Comparison of ENCODE assay signal across 1 cellular context in the genomic region with DNA sequence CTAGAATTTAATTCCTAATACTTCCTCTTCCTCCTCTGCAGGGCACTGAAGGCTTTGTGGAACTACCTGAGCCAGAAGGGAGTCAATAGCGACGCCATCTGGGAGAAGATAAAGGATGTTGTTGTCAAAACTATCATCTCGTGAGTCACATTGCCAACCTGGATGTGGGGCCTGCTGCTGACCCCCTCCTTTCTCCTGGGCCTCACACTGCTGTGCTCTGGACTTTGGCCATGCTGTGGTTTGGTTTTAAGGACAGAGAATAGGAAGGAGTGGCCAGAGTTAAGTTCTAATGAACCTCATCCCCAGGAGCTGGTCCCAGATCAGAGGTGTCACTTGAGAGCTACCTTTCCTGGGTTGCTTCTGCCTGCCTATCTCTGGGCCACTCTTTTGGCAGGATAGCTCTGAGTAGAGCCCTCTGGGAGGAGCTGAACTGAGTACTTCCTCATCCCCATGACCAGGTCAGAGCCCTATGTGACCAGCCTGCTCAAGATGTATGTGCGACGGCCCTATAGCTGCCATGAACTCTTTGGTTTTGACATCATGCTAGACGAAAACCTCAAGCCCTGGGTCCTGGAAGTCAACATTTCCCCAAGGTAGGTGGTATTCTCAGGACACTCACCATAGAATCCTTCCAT.
TF ChIP-seq lines count a peak whose summit lies in the region.

No MANE protein-coding gene starts in this region.

TF ChIP-seq in HepG2, 621 proteins besides CTCF, POLR2A, EP300 and RAD21 (continued from another document and continues in another):
- TF ChIP-seq ZBTB40 (IDR thresholded peaks at IDR 0.05) = no peak
- no peak; the same call in 1 of the 2 replicates for TF ChIP-seq ZBTB40 (CRISPR knock-in tag; IDR thresholded peaks at IDR 0.05)
- no peak for TF ChIP-seq HIVEP1 (CRISPR knock-in tag; IDR thresholded peaks at IDR 0.05)
- no peak for TF ChIP-seq IRX3 (CRISPR knock-in tag; IDR thresholded peaks at IDR 0.05; ENCODE audit: borderline replicate concordance, low read depth)
- TF ChIP-seq, protein P1, sequence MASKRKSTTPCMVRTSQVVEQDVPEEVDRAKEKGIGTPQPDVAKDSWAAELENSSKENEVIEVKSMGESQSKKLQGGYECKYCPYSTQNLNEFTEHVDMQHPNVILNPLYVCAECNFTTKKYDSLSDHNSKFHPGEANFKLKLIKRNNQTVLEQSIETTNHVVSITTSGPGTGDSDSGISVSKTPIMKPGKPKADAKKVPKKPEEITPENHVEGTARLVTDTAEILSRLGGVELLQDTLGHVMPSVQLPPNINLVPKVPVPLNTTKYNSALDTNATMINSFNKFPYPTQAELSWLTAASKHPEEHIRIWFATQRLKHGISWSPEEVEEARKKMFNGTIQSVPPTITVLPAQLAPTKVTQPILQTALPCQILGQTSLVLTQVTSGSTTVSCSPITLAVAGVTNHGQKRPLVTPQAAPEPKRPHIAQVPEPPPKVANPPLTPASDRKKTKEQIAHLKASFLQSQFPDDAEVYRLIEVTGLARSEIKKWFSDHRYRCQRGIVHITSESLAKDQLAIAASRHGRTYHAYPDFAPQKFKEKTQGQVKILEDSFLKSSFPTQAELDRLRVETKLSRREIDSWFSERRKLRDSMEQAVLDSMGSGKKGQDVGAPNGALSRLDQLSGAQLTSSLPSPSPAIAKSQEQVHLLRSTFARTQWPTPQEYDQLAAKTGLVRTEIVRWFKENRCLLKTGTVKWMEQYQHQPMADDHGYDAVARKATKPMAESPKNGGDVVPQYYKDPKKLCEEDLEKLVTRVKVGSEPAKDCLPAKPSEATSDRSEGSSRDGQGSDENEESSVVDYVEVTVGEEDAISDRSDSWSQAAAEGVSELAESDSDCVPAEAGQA (IDR thresholded peaks at IDR 0.05; ENCODE audit: low read depth) = no peak
- TF ChIP-seq, protein P1 (CRISPR knock-in tag; IDR thresholded peaks at IDR 0.05; ENCODE audit: borderline replicate concordance) = no peak
- TF ChIP-seq, protein P2, sequence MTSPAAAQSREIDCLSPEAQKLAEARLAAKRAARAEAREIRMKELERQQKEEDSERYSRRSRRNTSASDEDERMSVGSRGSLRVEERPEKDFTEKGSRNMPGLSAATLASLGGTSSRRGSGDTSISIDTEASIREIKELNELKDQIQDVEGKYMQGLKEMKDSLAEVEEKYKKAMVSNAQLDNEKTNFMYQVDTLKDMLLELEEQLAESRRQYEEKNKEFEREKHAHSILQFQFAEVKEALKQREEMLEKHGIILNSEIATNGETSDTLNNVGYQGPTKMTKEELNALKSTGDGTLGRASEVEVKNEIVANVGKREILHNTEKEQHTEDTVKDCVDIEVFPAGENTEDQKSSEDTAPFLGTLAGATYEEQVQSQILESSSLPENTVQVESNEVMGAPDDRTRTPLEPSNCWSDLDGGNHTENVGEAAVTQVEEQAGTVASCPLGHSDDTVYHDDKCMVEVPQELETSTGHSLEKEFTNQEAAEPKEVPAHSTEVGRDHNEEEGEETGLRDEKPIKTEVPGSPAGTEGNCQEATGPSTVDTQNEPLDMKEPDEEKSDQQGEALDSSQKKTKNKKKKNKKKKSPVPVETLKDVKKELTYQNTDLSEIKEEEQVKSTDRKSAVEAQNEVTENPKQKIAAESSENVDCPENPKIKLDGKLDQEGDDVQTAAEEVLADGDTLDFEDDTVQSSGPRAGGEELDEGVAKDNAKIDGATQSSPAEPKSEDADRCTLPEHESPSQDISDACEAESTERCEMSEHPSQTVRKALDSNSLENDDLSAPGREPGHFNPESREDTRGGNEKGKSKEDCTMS (CRISPR knock-in tag; conservative IDR thresholded peaks at IDR 0.05) = no peak
- peak; percentile 70 for TF ChIP-seq TGIF2 (CRISPR knock-in tag; IDR thresholded peaks at IDR 0.05)
- TF ChIP-seq ZNF484 (CRISPR knock-in tag; IDR thresholded peaks at IDR 0.05; ENCODE audit: borderline replicate concordance, low read depth) = no peak
- TF ChIP-seq ZMAT3 (CRISPR knock-in tag; conservative IDR thresholded peaks at IDR 0.05) = peak; percentile 54; the same call in 1 of the 2 replicates
- no peak for TF ChIP-seq NONO (IDR thresholded peaks at IDR 0.05)
- no peak for TF ChIP-seq NONO (CRISPR knock-in tag; conservative IDR thresholded peaks at IDR 0.05)
- TF ChIP-seq ZNF720 (CRISPR knock-in tag; IDR thresholded peaks at IDR 0.05) = no peak
- TF ChIP-seq MYC (CRISPR knock-in tag; IDR thresholded peaks at IDR 0.05; ENCODE audit: borderline replicate concordance) = peak; percentile 44; the same call in 1 of the 2 replicates
- peak; percentile 85 for TF ChIP-seq RXRA (CRISPR knock-in tag; IDR thresholded peaks at IDR 0.05)
- peak; percentile 35; the same call in 1 of the 2 replicates for TF ChIP-seq ZNF503 (CRISPR knock-in tag; IDR thresholded peaks at IDR 0.05)
- TF ChIP-seq ZBTB38 (CRISPR knock-in tag; IDR thresholded peaks at IDR 0.05) = 0 out of 2 replicates have a peak, but pooled peaks have one; percentile 49
- peak; percentile 87 for TF ChIP-seq IRF2 (CRISPR knock-in tag; IDR thresholded peaks at IDR 0.05)
- TF ChIP-seq, protein P3, sequence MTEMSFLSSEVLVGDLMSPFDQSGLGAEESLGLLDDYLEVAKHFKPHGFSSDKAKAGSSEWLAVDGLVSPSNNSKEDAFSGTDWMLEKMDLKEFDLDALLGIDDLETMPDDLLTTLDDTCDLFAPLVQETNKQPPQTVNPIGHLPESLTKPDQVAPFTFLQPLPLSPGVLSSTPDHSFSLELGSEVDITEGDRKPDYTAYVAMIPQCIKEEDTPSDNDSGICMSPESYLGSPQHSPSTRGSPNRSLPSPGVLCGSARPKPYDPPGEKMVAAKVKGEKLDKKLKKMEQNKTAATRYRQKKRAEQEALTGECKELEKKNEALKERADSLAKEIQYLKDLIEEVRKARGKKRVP (CRISPR knock-in tag; IDR thresholded peaks at IDR 0.05) = peak in 1 of 2 experiments; percentile 64; a peak in 2 of 4 replicates
- no peak for TF ChIP-seq SMYD3 (CRISPR knock-in tag; IDR thresholded peaks at IDR 0.05)
- TF ChIP-seq HOMEZ (CRISPR knock-in tag; IDR thresholded peaks at IDR 0.05; ENCODE audit: low read depth) = peak; percentile 75
- no peak for TF ChIP-seq SP4 (CRISPR knock-in tag; IDR thresholded peaks at IDR 0.05)
- no peak for TF ChIP-seq SNAPC2 (CRISPR knock-in tag; IDR thresholded peaks at IDR 0.05)
- TF ChIP-seq REPIN1 (CRISPR knock-in tag; IDR thresholded peaks at IDR 0.05; ENCODE audit: borderline replicate concordance, low read depth) = no peak
- TF ChIP-seq STAT6 (CRISPR knock-in tag; IDR thresholded peaks at IDR 0.05; ENCODE audit: borderline replicate concordance) = no peak
- TF ChIP-seq ZNF724P (CRISPR knock-in tag; IDR thresholded peaks at IDR 0.05; ENCODE audit: borderline replicate concordance) = no peak
